In genomic region chr12:19945559-19946485, GRCh38 we compare ENCODE assay signal across 12 cellular contexts.
A peak's percentile ranks its signal among the peaks of the same experiment; 100 is the strongest.
DNase-seq lines count a peak whose midpoint lies in the region; ATAC-seq, FAIRE-seq and TF ChIP-seq lines count a peak whose summit lies in the region.
"Had no signal": no experiment of that assay in that cellular context is flagged by ENCODE, and none has a peak within 500 bp of the region (broad histone marks: within the 10 kb centered on the region; RNA-seq: fewer than 3 reads in every experiment).

No MANE protein-coding gene starts in this region.

- H3K36me3 ChIP-seq in MG63, result no peaks in the 10 kb centered on the region
- no peaks in the 10 kb centered on the region for H3K36me3 ChIP-seq in bronchial epithelial cell (ENCODE audit: control insufficient read depth, insufficient read depth, low read length)
- H3K36me3 ChIP-seq: BLaER1 had no signal

- TF ChIP-seq CTCF in AG04450 (IDR thresholded peaks at IDR 0.05; ENCODE audit: low read depth, low read length), result no peak
- no peak for TF ChIP-seq CTCF in bronchial epithelial cell (IDR thresholded peaks at IDR 0.05; ENCODE audit: insufficient read depth, low read length, severe bottlenecking)
- no peak for TF ChIP-seq CTCF in GM13977 (IDR thresholded peaks at IDR 0.05; ENCODE audit: extremely low read depth, insufficient read depth, missing control alignments)

- H3K36me3 Mint-ChIP-seq in T-helper 17 cell (ENCODE audit: low read depth), result no peaks in the 10 kb centered on the region

- H3K27me3 ChIP-seq in AG04450 (ENCODE audit: control insufficient read depth, insufficient read depth, low read length) (no peaks in the 10 kb centered on the region), MG63 (no peaks in the 10 kb centered on the region), bronchial epithelial cell (ENCODE audit: control insufficient read depth, insufficient read depth, low read length) (no peaks in the 10 kb centered on the region)
- H3K27me3 ChIP-seq: BLaER1 had no signal

- peaks cover 3% of the 10 kb centered on the region; the same call in 1 of the 2 replicates for H3K9me3 ChIP-seq in AG04450 (ENCODE audit: control insufficient read depth, insufficient read depth, low read length)
- no peaks in the 10 kb centered on the region for H3K9me3 ChIP-seq in MG63
- H3K9me3 ChIP-seq in T-helper 17 cell (ENCODE audit: control insufficient read depth, low read length, poor library complexity, severe bottlenecking), result peaks cover 4% of the 10 kb centered on the region
- H3K9me3 ChIP-seq: BLaER1 had no signal

- CTCF ChIA-PET in AG04450 (lab: Charles Lee), result interaction anchor here (1.7 to 1.8 kb wide), 2 partner anchors 30 to 206 kb away, joined by 5 to 14 read pairs; no protein-coding TSS in a partner anchor

- peak; percentile 3 for DNase-seq in AG04450 (ENCODE audit: low read depth, low spot score)
- peak; percentile 23 for DNase-seq in MG63
- DNase-seq in bronchial epithelial cell (ENCODE audit: low read depth), result peak; percentile 1
- DNase-seq in T-helper 17 cell, result no peak
- DNase-seq in GM13977 (ENCODE audit: low spot score), result no peak
- DNase-seq in activated naive CD4-positive, alpha-beta T cell (lab: John Stamatoyannopoulos, UW), result no peak
- DNase-seq: activated gamma-delta T cell had no signal

- H3K4me3 Mint-ChIP-seq in T-helper 17 cell, result no peak overlapping the region

- no peak for ATAC-seq in T-helper 17 cell
- ATAC-seq in GM19328 (IDR thresholded peaks at IDR 0.05; ENCODE audit: unreplicated experiment), result no peak
- ATAC-seq: Panc1 had no signal

- no peak overlapping the region for H3K27ac Mint-ChIP-seq in T-helper 17 cell

- H3K4me1 Mint-ChIP-seq in T-helper 17 cell, result no peaks in the 10 kb centered on the region

- H3K27me3 Mint-ChIP-seq in T-helper 17 cell, result no peaks in the 10 kb centered on the region

- H3K27ac ChIP-seq in AG04450 (ENCODE audit: low read depth, low read length), result peak overlapping the region; percentile 42
- H3K27ac ChIP-seq: BLaER1 had no signal

- no peak overlapping the region for H3K4me3 ChIP-seq in AG04450 (ENCODE audit: low read depth, low read length)
- no peak overlapping the region for H3K4me3 ChIP-seq in MG63
- no peak overlapping the region for H3K4me3 ChIP-seq in bronchial epithelial cell (ENCODE audit: low read depth, low read length)
- H3K4me3 ChIP-seq: BLaER1 had no signal

- POLR2A ChIA-PET in AG04450 (lab: Yijun Ruan, JAX), result interaction anchor here (0.5 to 1.5 kb wide), 2 partner anchors 18 to 24 kb away, joined by 3 read pairs; no protein-coding TSS in a partner anchor

- FAIRE-seq in bronchial epithelial cell (lab: Jason Lieb, UNC), result no peak
- FAIRE-seq in islet of Langerhans (lab: Jason Lieb, UNC), result peak; percentile 24
- FAIRE-seq: keratinocyte had no signal

- in situ Hi-C loops in GM13977 (cut with MboI; ENCODE audit: low pct_unique_long_range_greater_than_20kb, low sequenced_read_pairs, unreplicated experiment), result no loop called here

Comparison
In these comparisons a context has a peak if more than half of its experiments do, and no peak if none do; other contexts are left out.
1. DNase-seq: peak in AG04450 (single experiment), MG63 (single experiment) and bronchial epithelial cell (single experiment); none in T-helper 17 cell (0 of 3), GM13977 (single experiment) and activated naive CD4-positive, alpha-beta T cell (0 of 4).